ENCODE assay signal across 1 cellular context in the genomic region with DNA sequence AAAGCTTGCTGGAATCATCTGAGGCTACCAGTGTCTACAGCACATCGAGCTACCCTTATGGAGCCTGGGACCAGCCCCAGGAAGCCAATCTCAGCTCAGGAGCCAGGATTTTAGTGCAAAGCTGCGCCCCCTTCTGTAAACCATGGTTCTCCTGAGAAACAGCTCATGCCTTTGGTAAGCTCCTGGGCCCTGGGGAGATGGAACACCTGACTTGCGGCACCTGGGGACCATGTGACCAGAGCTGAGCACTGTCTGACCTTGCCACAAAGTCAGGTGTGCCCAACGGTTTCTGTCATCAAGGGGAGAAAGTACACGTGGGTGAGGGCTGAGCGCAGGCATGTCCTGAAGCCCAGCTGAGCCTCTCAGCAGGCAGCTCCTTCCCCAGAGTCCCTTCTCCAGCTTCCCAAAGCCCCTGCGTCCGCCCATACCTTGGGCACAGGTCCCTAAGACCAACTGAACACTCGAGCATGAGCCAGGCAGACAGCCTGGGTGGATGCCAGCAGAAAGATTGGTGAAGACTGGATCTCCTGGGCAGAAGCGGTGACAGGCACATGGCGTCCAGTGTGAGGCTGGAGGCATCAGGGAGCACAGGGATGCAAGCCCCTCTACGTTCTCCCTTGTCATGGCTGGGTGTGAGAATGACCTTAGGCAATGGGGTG.
TF ChIP-seq lines count a peak whose summit lies in the region.

No MANE protein-coding gene starts in this region.

TF ChIP-seq in WTC11, 78 proteins besides CTCF, POLR2A, EP300 and RAD21 (continues in another document):
- TF ChIP-seq ZBTB21 (CRISPR knock-in tag; IDR thresholded peaks at IDR 0.05; ENCODE audit: borderline replicate concordance) (no peak), PRRX2 (CRISPR knock-in tag; IDR thresholded peaks at IDR 0.05) (no peak), SP1 (CRISPR knock-in tag; conservative IDR thresholded peaks at IDR 0.05) (no peak), ESRRA (CRISPR knock-in tag; IDR thresholded peaks at IDR 0.05; ENCODE audit: borderline replicate concordance) (peak; percentile 68), ZNF219 (CRISPR knock-in tag; IDR thresholded peaks at IDR 0.05; ENCODE audit: borderline replicate concordance) (no peak), MYBL2 (CRISPR knock-in tag; IDR thresholded peaks at IDR 0.05) (no peak), SMAD4 (CRISPR knock-in tag; IDR thresholded peaks at IDR 0.05) (no peak), FOXP1 (CRISPR knock-in tag; IDR thresholded peaks at IDR 0.05; ENCODE audit: borderline replicate concordance) (peak; percentile 13; the same call in 1 of the 2 replicates), ATF1 (CRISPR knock-in tag; IDR thresholded peaks at IDR 0.05) (no peak), FOXK1 (CRISPR knock-in tag; IDR thresholded peaks at IDR 0.05) (0 out of 2 replicates have a peak, but pooled peaks have one; percentile 12), NFATC4 (CRISPR knock-in tag; IDR thresholded peaks at IDR 0.05) (no peak), TCF7 (CRISPR knock-in tag; IDR thresholded peaks at IDR 0.05; ENCODE audit: low read depth) (no peak), CREB1 (CRISPR knock-in tag; IDR thresholded peaks at IDR 0.05) (no peak), ELF4 (CRISPR knock-in tag; IDR thresholded peaks at IDR 0.05; ENCODE audit: low read depth) (no peak), GRHL2 (CRISPR knock-in tag; IDR thresholded peaks at IDR 0.05; ENCODE audit: insufficient replicate concordance, severe bottlenecking) (no peak), ZNF423 (CRISPR knock-in tag; IDR thresholded peaks at IDR 0.05) (no peak), NFE2L1 (CRISPR knock-in tag; IDR thresholded peaks at IDR 0.05) (no peak), ETV6 (CRISPR knock-in tag; IDR thresholded peaks at IDR 0.05) (no peak), NFYB (CRISPR knock-in tag; conservative IDR thresholded peaks at IDR 0.05; ENCODE audit: low read depth) (no peak), ZNF671 (CRISPR knock-in tag; IDR thresholded peaks at IDR 0.05) (no peak), ZNF396 (CRISPR knock-in tag; IDR thresholded peaks at IDR 0.05; ENCODE audit: borderline replicate concordance) (no peak), HMGA2 (CRISPR knock-in tag; IDR thresholded peaks at IDR 0.05) (no peak), FOXJ3 (CRISPR knock-in tag; IDR thresholded peaks at IDR 0.05; ENCODE audit: borderline replicate concordance) (no peak)
- TF ChIP-seq, protein P1, sequence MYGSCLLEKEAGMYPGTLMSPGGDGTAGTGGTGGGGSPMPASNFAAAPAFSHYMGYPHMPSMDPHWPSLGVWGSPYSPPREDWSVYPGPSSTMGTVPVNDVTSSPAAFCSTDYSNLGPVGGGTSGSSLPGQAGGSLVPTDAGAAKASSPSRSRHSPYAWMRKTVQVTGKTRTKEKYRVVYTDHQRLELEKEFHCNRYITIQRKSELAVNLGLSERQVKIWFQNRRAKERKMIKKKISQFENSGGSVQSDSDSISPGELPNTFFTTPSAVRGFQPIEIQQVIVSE (CRISPR knock-in tag; IDR thresholded peaks at IDR 0.05; ENCODE audit: borderline replicate concordance), result no peak
- TF ChIP-seq, protein P2, sequence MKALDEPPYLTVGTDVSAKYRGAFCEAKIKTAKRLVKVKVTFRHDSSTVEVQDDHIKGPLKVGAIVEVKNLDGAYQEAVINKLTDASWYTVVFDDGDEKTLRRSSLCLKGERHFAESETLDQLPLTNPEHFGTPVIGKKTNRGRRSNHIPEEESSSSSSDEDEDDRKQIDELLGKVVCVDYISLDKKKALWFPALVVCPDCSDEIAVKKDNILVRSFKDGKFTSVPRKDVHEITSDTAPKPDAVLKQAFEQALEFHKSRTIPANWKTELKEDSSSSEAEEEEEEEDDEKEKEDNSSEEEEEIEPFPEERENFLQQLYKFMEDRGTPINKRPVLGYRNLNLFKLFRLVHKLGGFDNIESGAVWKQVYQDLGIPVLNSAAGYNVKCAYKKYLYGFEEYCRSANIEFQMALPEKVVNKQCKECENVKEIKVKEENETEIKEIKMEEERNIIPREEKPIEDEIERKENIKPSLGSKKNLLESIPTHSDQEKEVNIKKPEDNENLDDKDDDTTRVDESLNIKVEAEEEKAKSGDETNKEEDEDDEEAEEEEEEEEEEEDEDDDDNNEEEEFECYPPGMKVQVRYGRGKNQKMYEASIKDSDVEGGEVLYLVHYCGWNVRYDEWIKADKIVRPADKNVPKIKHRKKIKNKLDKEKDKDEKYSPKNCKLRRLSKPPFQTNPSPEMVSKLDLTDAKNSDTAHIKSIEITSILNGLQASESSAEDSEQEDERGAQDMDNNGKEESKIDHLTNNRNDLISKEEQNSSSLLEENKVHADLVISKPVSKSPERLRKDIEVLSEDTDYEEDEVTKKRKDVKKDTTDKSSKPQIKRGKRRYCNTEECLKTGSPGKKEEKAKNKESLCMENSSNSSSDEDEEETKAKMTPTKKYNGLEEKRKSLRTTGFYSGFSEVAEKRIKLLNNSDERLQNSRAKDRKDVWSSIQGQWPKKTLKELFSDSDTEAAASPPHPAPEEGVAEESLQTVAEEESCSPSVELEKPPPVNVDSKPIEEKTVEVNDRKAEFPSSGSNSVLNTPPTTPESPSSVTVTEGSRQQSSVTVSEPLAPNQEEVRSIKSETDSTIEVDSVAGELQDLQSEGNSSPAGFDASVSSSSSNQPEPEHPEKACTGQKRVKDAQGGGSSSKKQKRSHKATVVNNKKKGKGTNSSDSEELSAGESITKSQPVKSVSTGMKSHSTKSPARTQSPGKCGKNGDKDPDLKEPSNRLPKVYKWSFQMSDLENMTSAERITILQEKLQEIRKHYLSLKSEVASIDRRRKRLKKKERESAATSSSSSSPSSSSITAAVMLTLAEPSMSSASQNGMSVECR (CRISPR knock-in tag; IDR thresholded peaks at IDR 0.05; ENCODE audit: borderline replicate concordance), result no peak
- TF ChIP-seq, protein P3, sequence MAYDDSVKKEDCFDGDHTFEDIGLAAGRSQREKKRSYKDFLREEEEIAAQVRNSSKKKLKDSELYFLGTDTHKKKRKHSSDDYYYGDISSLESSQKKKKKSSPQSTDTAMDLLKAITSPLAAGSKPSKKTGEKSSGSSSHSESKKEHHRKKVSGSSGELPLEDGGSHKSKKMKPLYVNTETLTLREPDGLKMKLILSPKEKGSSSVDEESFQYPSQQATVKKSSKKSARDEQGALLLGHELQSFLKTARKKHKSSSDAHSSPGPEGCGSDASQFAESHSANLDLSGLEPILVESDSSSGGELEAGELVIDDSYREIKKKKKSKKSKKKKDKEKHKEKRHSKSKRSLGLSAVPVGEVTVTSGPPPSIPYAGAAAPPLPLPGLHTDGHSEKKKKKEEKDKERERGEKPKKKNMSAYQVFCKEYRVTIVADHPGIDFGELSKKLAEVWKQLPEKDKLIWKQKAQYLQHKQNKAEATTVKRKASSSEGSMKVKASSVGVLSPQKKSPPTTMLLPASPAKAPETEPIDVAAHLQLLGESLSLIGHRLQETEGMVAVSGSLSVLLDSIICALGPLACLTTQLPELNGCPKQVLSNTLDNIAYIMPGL (CRISPR knock-in tag; IDR thresholded peaks at IDR 0.05), result no peak
- TF ChIP-seq, protein P4, sequence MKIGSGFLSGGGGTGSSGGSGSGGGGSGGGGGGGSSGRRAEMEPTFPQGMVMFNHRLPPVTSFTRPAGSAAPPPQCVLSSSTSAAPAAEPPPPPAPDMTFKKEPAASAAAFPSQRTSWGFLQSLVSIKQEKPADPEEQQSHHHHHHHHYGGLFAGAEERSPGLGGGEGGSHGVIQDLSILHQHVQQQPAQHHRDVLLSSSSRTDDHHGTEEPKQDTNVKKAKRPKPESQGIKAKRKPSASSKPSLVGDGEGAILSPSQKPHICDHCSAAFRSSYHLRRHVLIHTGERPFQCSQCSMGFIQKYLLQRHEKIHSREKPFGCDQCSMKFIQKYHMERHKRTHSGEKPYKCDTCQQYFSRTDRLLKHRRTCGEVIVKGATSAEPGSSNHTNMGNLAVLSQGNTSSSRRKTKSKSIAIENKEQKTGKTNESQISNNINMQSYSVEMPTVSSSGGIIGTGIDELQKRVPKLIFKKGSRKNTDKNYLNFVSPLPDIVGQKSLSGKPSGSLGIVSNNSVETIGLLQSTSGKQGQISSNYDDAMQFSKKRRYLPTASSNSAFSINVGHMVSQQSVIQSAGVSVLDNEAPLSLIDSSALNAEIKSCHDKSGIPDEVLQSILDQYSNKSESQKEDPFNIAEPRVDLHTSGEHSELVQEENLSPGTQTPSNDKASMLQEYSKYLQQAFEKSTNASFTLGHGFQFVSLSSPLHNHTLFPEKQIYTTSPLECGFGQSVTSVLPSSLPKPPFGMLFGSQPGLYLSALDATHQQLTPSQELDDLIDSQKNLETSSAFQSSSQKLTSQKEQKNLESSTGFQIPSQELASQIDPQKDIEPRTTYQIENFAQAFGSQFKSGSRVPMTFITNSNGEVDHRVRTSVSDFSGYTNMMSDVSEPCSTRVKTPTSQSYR (CRISPR knock-in tag; IDR thresholded peaks at IDR 0.05), result no peak
- TF ChIP-seq, protein P5, sequence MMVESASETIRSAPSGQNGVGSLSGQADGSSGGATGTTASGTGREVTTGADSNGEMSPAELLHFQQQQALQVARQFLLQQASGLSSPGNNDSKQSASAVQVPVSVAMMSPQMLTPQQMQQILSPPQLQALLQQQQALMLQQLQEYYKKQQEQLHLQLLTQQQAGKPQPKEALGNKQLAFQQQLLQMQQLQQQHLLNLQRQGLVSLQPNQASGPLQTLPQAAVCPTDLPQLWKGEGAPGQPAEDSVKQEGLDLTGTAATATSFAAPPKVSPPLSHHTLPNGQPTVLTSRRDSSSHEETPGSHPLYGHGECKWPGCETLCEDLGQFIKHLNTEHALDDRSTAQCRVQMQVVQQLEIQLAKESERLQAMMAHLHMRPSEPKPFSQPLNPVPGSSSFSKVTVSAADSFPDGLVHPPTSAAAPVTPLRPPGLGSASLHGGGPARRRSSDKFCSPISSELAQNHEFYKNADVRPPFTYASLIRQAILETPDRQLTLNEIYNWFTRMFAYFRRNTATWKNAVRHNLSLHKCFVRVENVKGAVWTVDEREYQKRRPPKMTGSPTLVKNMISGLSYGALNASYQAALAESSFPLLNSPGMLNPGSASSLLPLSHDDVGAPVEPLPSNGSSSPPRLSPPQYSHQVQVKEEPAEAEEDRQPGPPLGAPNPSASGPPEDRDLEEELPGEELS (CRISPR knock-in tag; IDR thresholded peaks at IDR 0.05), result no peak
- TF ChIP-seq, protein P6, sequence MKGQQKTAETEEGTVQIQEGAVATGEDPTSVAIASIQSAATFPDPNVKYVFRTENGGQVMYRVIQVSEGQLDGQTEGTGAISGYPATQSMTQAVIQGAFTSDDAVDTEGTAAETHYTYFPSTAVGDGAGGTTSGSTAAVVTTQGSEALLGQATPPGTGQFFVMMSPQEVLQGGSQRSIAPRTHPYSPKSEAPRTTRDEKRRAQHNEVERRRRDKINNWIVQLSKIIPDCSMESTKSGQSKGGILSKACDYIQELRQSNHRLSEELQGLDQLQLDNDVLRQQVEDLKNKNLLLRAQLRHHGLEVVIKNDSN (CRISPR knock-in tag; IDR thresholded peaks at IDR 0.05), result peak; percentile 86
- TF ChIP-seq, protein P7, sequence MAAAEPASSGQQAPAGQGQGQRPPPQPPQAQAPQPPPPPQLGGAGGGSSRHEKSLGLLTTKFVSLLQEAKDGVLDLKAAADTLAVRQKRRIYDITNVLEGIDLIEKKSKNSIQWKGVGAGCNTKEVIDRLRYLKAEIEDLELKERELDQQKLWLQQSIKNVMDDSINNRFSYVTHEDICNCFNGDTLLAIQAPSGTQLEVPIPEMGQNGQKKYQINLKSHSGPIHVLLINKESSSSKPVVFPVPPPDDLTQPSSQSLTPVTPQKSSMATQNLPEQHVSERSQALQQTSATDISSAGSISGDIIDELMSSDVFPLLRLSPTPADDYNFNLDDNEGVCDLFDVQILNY (CRISPR knock-in tag; IDR thresholded peaks at IDR 0.05), result no peak
- TF ChIP-seq, protein P8, sequence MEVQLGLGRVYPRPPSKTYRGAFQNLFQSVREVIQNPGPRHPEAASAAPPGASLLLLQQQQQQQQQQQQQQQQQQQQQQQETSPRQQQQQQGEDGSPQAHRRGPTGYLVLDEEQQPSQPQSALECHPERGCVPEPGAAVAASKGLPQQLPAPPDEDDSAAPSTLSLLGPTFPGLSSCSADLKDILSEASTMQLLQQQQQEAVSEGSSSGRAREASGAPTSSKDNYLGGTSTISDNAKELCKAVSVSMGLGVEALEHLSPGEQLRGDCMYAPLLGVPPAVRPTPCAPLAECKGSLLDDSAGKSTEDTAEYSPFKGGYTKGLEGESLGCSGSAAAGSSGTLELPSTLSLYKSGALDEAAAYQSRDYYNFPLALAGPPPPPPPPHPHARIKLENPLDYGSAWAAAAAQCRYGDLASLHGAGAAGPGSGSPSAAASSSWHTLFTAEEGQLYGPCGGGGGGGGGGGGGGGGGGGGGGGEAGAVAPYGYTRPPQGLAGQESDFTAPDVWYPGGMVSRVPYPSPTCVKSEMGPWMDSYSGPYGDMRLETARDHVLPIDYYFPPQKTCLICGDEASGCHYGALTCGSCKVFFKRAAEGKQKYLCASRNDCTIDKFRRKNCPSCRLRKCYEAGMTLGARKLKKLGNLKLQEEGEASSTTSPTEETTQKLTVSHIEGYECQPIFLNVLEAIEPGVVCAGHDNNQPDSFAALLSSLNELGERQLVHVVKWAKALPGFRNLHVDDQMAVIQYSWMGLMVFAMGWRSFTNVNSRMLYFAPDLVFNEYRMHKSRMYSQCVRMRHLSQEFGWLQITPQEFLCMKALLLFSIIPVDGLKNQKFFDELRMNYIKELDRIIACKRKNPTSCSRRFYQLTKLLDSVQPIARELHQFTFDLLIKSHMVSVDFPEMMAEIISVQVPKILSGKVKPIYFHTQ (CRISPR knock-in tag; IDR thresholded peaks at IDR 0.05), result no peak
- TF ChIP-seq, protein P9, sequence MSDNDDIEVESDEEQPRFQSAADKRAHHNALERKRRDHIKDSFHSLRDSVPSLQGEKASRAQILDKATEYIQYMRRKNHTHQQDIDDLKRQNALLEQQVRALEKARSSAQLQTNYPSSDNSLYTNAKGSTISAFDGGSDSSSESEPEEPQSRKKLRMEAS (CRISPR knock-in tag; IDR thresholded peaks at IDR 0.05), result peak; percentile 59
- TF ChIP-seq, protein P10, sequence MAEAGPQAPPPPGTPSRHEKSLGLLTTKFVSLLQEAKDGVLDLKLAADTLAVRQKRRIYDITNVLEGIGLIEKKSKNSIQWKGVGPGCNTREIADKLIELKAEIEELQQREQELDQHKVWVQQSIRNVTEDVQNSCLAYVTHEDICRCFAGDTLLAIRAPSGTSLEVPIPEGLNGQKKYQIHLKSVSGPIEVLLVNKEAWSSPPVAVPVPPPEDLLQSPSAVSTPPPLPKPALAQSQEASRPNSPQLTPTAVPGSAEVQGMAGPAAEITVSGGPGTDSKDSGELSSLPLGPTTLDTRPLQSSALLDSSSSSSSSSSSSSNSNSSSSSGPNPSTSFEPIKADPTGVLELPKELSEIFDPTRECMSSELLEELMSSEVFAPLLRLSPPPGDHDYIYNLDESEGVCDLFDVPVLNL (CRISPR knock-in tag; IDR thresholded peaks at IDR 0.05; ENCODE audit: borderline replicate concordance, low read depth), result no peak
- TF ChIP-seq, protein P11, sequence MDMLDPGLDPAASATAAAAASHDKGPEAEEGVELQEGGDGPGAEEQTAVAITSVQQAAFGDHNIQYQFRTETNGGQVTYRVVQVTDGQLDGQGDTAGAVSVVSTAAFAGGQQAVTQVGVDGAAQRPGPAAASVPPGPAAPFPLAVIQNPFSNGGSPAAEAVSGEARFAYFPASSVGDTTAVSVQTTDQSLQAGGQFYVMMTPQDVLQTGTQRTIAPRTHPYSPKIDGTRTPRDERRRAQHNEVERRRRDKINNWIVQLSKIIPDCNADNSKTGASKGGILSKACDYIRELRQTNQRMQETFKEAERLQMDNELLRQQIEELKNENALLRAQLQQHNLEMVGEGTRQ (CRISPR knock-in tag; IDR thresholded peaks at IDR 0.05), result peak; percentile 87
- TF ChIP-seq, protein P12, sequence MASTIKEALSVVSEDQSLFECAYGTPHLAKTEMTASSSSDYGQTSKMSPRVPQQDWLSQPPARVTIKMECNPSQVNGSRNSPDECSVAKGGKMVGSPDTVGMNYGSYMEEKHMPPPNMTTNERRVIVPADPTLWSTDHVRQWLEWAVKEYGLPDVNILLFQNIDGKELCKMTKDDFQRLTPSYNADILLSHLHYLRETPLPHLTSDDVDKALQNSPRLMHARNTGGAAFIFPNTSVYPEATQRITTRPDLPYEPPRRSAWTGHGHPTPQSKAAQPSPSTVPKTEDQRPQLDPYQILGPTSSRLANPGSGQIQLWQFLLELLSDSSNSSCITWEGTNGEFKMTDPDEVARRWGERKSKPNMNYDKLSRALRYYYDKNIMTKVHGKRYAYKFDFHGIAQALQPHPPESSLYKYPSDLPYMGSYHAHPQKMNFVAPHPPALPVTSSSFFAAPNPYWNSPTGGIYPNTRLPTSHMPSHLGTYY (CRISPR knock-in tag; IDR thresholded peaks at IDR 0.05), result no peak
